Comparison of ENCODE assay signal across 1 cellular context in genomic region chr6:11231108-11231463, GRCh38.
TF ChIP-seq lines count a peak whose summit lies in the region.

No MANE protein-coding gene starts in this region.

TF ChIP-seq in GM23338, 12 proteins besides CTCF, POLR2A, EP300 and RAD21 (continued from another document):
- TF ChIP-seq ZNF331 (CRISPR knock-in tag; IDR thresholded peaks at IDR 0.05; ENCODE audit: low read depth) (no peak), POLR2AphosphoS5 (IDR thresholded peaks at IDR 0.05; ENCODE audit: low read depth) (no peak), STAT1 (IDR thresholded peaks at IDR 0.05; ENCODE audit: unreplicated experiment) (no peak), CREB1 (CRISPR knock-in tag; IDR thresholded peaks at IDR 0.05; ENCODE audit: low read depth) (no peak), EZH2phosphoT487 (IDR thresholded peaks at IDR 0.05; ENCODE audit: unreplicated experiment) (no peak), EZH2 (IDR thresholded peaks at IDR 0.05; ENCODE audit: low read depth, unreplicated experiment) (no peak), NANOG (IDR thresholded peaks at IDR 0.05; ENCODE audit: borderline replicate concordance) (no peak), JUNB (IDR thresholded peaks at IDR 0.05; ENCODE audit: unreplicated experiment) (no peak)
- TF ChIP-seq, protein P1, sequence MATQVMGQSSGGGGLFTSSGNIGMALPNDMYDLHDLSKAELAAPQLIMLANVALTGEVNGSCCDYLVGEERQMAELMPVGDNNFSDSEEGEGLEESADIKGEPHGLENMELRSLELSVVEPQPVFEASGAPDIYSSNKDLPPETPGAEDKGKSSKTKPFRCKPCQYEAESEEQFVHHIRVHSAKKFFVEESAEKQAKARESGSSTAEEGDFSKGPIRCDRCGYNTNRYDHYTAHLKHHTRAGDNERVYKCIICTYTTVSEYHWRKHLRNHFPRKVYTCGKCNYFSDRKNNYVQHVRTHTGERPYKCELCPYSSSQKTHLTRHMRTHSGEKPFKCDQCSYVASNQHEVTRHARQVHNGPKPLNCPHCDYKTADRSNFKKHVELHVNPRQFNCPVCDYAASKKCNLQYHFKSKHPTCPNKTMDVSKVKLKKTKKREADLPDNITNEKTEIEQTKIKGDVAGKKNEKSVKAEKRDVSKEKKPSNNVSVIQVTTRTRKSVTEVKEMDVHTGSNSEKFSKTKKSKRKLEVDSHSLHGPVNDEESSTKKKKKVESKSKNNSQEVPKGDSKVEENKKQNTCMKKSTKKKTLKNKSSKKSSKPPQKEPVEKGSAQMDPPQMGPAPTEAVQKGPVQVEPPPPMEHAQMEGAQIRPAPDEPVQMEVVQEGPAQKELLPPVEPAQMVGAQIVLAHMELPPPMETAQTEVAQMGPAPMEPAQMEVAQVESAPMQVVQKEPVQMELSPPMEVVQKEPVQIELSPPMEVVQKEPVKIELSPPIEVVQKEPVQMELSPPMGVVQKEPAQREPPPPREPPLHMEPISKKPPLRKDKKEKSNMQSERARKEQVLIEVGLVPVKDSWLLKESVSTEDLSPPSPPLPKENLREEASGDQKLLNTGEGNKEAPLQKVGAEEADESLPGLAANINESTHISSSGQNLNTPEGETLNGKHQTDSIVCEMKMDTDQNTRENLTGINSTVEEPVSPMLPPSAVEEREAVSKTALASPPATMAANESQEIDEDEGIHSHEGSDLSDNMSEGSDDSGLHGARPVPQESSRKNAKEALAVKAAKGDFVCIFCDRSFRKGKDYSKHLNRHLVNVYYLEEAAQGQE (IDR thresholded peaks at IDR 0.05; ENCODE audit: unreplicated experiment) = no peak
